ENCODE assay signal across 1 cellular context in genomic region chr1:37515185-37516034, GRCh38.
TF ChIP-seq lines count a peak whose summit lies in the region.

No MANE protein-coding gene starts in this region.

TF ChIP-seq in IMR-90, 13 proteins besides CTCF, POLR2A, EP300 and RAD21:
- TF ChIP-seq FOS (IDR thresholded peaks at IDR 0.05; ENCODE audit: low read depth, low read length): no peak
- TF ChIP-seq USF2 (IDR thresholded peaks at IDR 0.05; ENCODE audit: low read depth, low read length): no peak
- TF ChIP-seq MXI1 (IDR thresholded peaks at IDR 0.05; ENCODE audit: borderline replicate concordance, low read depth, low read length): no peak
- no peak for TF ChIP-seq MAZ (IDR thresholded peaks at IDR 0.05; ENCODE audit: borderline replicate concordance, low read depth, low read length)
- TF ChIP-seq ELK1 (IDR thresholded peaks at IDR 0.05; ENCODE audit: borderline replicate concordance, low read depth, low read length): no peak
- no peak for TF ChIP-seq MAFK (IDR thresholded peaks at IDR 0.05; ENCODE audit: low read depth, low read length)
- TF ChIP-seq BHLHE40 (IDR thresholded peaks at IDR 0.05; ENCODE audit: low read depth, low read length): no peak
- TF ChIP-seq CHD1 (IDR thresholded peaks at IDR 0.05; ENCODE audit: low read depth, low read length): no peak
- no peak for TF ChIP-seq RFX5 (IDR thresholded peaks at IDR 0.05; ENCODE audit: low read depth, low read length)
- no peak for TF ChIP-seq SMC3 (IDR thresholded peaks at IDR 0.05; ENCODE audit: low read depth, low read length)
- no peak for TF ChIP-seq NFE2L2 (IDR thresholded peaks at IDR 0.05; ENCODE audit: low read depth, low read length)
- no peak for TF ChIP-seq CEBPB (IDR thresholded peaks at IDR 0.05; ENCODE audit: low read depth, low read length)
- TF ChIP-seq RCOR1 (IDR thresholded peaks at IDR 0.05; ENCODE audit: insufficient replicate concordance, low read length): no peak
